ENCODE assay signal across 27 cellular contexts in the genomic region with DNA sequence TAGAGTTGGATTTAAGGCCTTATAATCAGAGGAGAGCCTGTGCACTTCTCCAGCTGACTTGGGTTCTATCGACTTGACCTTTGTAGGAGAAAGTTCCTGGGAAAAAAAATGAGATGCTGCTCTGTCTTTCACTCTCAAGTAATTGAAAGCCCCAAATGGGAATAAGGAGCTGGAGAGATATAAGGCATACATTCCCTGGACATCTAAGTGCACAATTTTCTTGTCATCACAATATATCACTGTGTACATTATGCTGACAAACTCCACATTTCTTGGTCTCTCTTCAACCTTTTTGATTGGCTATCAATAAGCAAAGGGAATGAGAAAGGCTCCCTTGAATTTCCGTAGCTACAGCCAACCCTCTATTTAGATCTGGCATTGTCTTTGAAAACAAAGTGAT.
"Had no signal": no experiment of that assay in that cellular context is flagged by ENCODE, and none has a peak within 500 bp of the region (broad histone marks: within the 10 kb centered on the region; RNA-seq: fewer than 3 reads in every experiment).

No MANE protein-coding gene starts in this region.

- H3K27ac Mint-ChIP-seq: dendritic cell treated with granulocyte-macrophage colony-stimulating factor and Interleukin-4, amounts not matched to agents 40 ng/mL and 50 ng/mL, for 4 days; endodermal cell; naive thymus-derived CD8-positive, alpha-beta T cell; stimulated activated memory B cell treated with anti-CD40 and anti-IgM and Interleukin-4, amounts not matched to agents 10 μg/mL and 1 μg/mL and 100 μg/mL, for 72 hours; type B pancreatic cell had no signal

- H3K36me3 ChIP-seq: colonic mucosa, gastrocnemius medialis, prostate gland, sigmoid colon, spleen, tibial artery had no signal

- DNase-seq: colonic mucosa; effector CD8-positive, alpha-beta T cell; endodermal cell; foreskin fibroblast; gastrocnemius medialis; head of caudate nucleus; kidney; mesenchymal stem cell; midbrain; naive thymus-derived CD8-positive, alpha-beta T cell; nucleus accumbens; right cardiac atrium; sigmoid colon; spleen; stimulated activated CD4-positive, alpha-beta T cell treated with anti-CD3 and anti-CD28 coated beads, Interleukin-4, amount 100 ng/mL, for 4 hours; stimulated activated naive CD8-positive, alpha-beta T cell treated with anti-CD3 and anti-CD28 coated beads, Interleukin-15, Interleukin-2, amounts not matched to agents 100 U/mL and 50 U/mL, for 24 hours; substantia nigra; testis; tibial artery had no signal

- H3K4me1 ChIP-seq: colonic mucosa, gastrocnemius medialis, prostate gland, sigmoid colon, spleen, testis, tibial artery had no signal

- H3K27me3 Mint-ChIP-seq: dendritic cell treated with granulocyte-macrophage colony-stimulating factor and Interleukin-4, amounts not matched to agents 40 ng/mL and 50 ng/mL, for 4 days; stimulated activated memory B cell treated with anti-CD40 and anti-IgM and Interleukin-4, amounts not matched to agents 10 μg/mL and 1 μg/mL and 100 μg/mL, for 72 hours; type B pancreatic cell had no signal

- H3K9me3 Mint-ChIP-seq: dendritic cell treated with granulocyte-macrophage colony-stimulating factor and Interleukin-4, amounts not matched to agents 40 ng/mL and 50 ng/mL, for 4 days; endodermal cell; naive thymus-derived CD8-positive, alpha-beta T cell; stimulated activated memory B cell treated with anti-CD40 and anti-IgM and Interleukin-4, amounts not matched to agents 10 μg/mL and 1 μg/mL and 100 μg/mL, for 72 hours; type B pancreatic cell had no signal

- ATAC-seq: esophagus mucosa; gastrocnemius medialis; left lobe of liver; naive thymus-derived CD8-positive, alpha-beta T cell; right cardiac atrium; stimulated activated memory B cell treated with anti-CD40 and anti-IgM and Interleukin-4, amounts not matched to agents 10 μg/mL and 1 μg/mL and 100 μg/mL, for 72 hours; stimulated activated naive CD8-positive, alpha-beta T cell treated with anti-CD3 and anti-CD28 coated beads, Interleukin-15, Interleukin-2, amounts not matched to agents 100 U/mL and 50 U/mL, for 24 hours had no signal

- H3K4me3 ChIP-seq: colonic mucosa, gastrocnemius medialis, prostate gland, sigmoid colon, spleen, testis, tibial artery had no signal

- H3K27ac ChIP-seq: colonic mucosa, epithelial cell of prostate, gastrocnemius medialis, prostate gland, sigmoid colon, spleen, testis, tibial artery had no signal

- H3K27me3 ChIP-seq: colonic mucosa, gastrocnemius medialis, sigmoid colon, spleen, testis, tibial artery had no signal

- H3K4me1 Mint-ChIP-seq: naive thymus-derived CD8-positive, alpha-beta T cell; stimulated activated memory B cell treated with anti-CD40 and anti-IgM and Interleukin-4, amounts not matched to agents 10 μg/mL and 1 μg/mL and 100 μg/mL, for 72 hours had no signal

- H3K4me3 Mint-ChIP-seq: dendritic cell treated with granulocyte-macrophage colony-stimulating factor and Interleukin-4, amounts not matched to agents 40 ng/mL and 50 ng/mL, for 4 days; endodermal cell; naive thymus-derived CD8-positive, alpha-beta T cell; neural crest cell; stimulated activated memory B cell treated with anti-CD40 and anti-IgM and Interleukin-4, amounts not matched to agents 10 μg/mL and 1 μg/mL and 100 μg/mL, for 72 hours; type B pancreatic cell had no signal

- H3K36me3 Mint-ChIP-seq: naive thymus-derived CD8-positive, alpha-beta T cell; stimulated activated memory B cell treated with anti-CD40 and anti-IgM and Interleukin-4, amounts not matched to agents 10 μg/mL and 1 μg/mL and 100 μg/mL, for 72 hours; type B pancreatic cell had no signal

- H3K9me3 ChIP-seq: colonic mucosa, gastrocnemius medialis, prostate gland, sigmoid colon, spleen, testis, tibial artery had no signal
